Comparison of ENCODE assay signal across 11 cellular contexts in genomic region chr5:173274771-173275170, GRCh38.
"Had no signal": no experiment of that assay in that cellular context is flagged by ENCODE, and none has a peak within 500 bp of the region (broad histone marks: within the 10 kb centered on the region; RNA-seq: fewer than 3 reads in every experiment).

No MANE protein-coding gene starts in this region.

- H3K4me1 ChIP-seq: adrenal gland, ascending aorta, body of pancreas, breast epithelium had no signal

- H3K9me3 ChIP-seq: adrenal gland, ascending aorta, body of pancreas had no signal

- ATAC-seq: activated naive CD4-positive, alpha-beta T cell treated with anti-CD3 and anti-CD28 coated beads, Interleukin-2, amount 50 U/mL, for 72 hours; activated naive CD8-positive, alpha-beta T cell treated with anti-CD3 and anti-CD28 coated beads, Interleukin-2, amount 50 U/mL, for 24 hours; activated T-cell treated with anti-CD3 and anti-CD28 coated beads, Interleukin-2, amount 50 U/mL, for 4 hours; activated T-cell treated with anti-CD3 and anti-CD28 coated beads, Interleukin-2, amount 50 U/mL, for 72 hours; activated T-helper 17 cell treated with anti-CD3 and anti-CD28 coated beads, Interleukin-2, amount 50 U/mL, for 72 hours; body of pancreas had no signal

- H3K27ac ChIP-seq: adrenal gland, ascending aorta, body of pancreas, brain microvascular endothelial cell, breast epithelium, cardiac muscle cell had no signal

- H3K36me3 ChIP-seq: adrenal gland, ascending aorta, brain microvascular endothelial cell, breast epithelium, cardiac muscle cell had no signal

- H3K4me3 ChIP-seq: adrenal gland, ascending aorta, body of pancreas, breast epithelium, cardiac muscle cell had no signal
